Comparison of ENCODE assay signal across 8 cellular contexts in genomic region chr15:90557651-90558084, GRCh38. TPM values are rescaled to one million over a fixed set of nuclear protein-coding genes. Genes with fewer than 3 reads are reported as not detected.
DNase-seq lines count a peak whose midpoint lies in the region; ATAC-seq and TF ChIP-seq lines count a peak whose summit lies in the region.

No MANE protein-coding gene starts in this region.

- H3K9me3 ChIP-seq in lung (ENCODE audit: control insufficient read depth in 2 of 2, insufficient read depth in 1 of 2, low read length in 1 of 2) (no peaks in the 10 kb centered on the region), tibial nerve (no peaks in the 10 kb centered on the region)

- H3K27ac Mint-ChIP-seq in activated CD4-positive, alpha-beta memory T cell treated with anti-CD3 and anti-CD28 coated beads, Interleukin-2, amount 10 ng/mL, durations not matched to agents 7 days and 5 days: peak overlapping the region; percentile 22
- no peak overlapping the region for H3K27ac Mint-ChIP-seq in activated CD4-positive, alpha-beta memory T cell treated with anti-CD3 and anti-CD28 coated beads for 36 hours
- peak overlapping the region; percentile 89 for H3K27ac Mint-ChIP-seq in chondrocyte (ENCODE audit: unreplicated experiment)

- H3K36me3 ChIP-seq in lung (ENCODE audit: control insufficient read depth in 2 of 2, insufficient read depth in 2 of 2, low read length in 2 of 2): peaks cover 0 to 2% of the 10 kb centered on the region in 2 donors
- H3K36me3 ChIP-seq in tibial nerve: no peaks in the 10 kb centered on the region

- no peaks in the 10 kb centered on the region for H3K27me3 ChIP-seq in lung (ENCODE audit: control insufficient read depth, insufficient read depth)
- H3K27me3 ChIP-seq in tibial nerve: no peaks in the 10 kb centered on the region

- no peaks in the 10 kb centered on the region for H3K27me3 Mint-ChIP-seq in activated CD4-positive, alpha-beta memory T cell treated with anti-CD3 and anti-CD28 coated beads, Interleukin-2, amount 10 ng/mL, durations not matched to agents 7 days and 5 days
- H3K27me3 Mint-ChIP-seq in activated CD4-positive, alpha-beta memory T cell treated with anti-CD3 and anti-CD28 coated beads for 36 hours: no peaks in the 10 kb centered on the region
- no peaks in the 10 kb centered on the region for H3K27me3 Mint-ChIP-seq in chondrocyte (ENCODE audit: low read depth)

- POLR2A ChIA-PET in activated CD4-positive, alpha-beta memory T cell treated with anti-CD3 and anti-CD28 coated beads, Interleukin-2, amount 10 ng/mL, durations not matched to agents 7 days and 5 days (lab: Charles Lee): interaction anchor here (0.6 to 1.0 kb wide), 2 partner anchors 18 kb away, joined by 3 read pairs; no protein-coding TSS in a partner anchor
- POLR2A ChIA-PET in activated CD4-positive, alpha-beta memory T cell treated with anti-CD3 and anti-CD28 coated beads for 36 hours (lab: Charles Lee): interaction anchor here (1.2 kb wide), 1 partner anchor 17 kb away, joined by 3 read pairs; no protein-coding TSS in a partner anchor

- no peak overlapping the region for H3K4me3 Mint-ChIP-seq in activated CD4-positive, alpha-beta memory T cell treated with anti-CD3 and anti-CD28 coated beads, Interleukin-2, amount 10 ng/mL, durations not matched to agents 7 days and 5 days
- no peak overlapping the region for H3K4me3 Mint-ChIP-seq in activated CD4-positive, alpha-beta memory T cell treated with anti-CD3 and anti-CD28 coated beads for 36 hours
- H3K4me3 Mint-ChIP-seq in chondrocyte (ENCODE audit: unreplicated experiment): peak overlapping the region; percentile 2

- no peaks in the 10 kb centered on the region for H3K9me3 Mint-ChIP-seq in activated CD4-positive, alpha-beta memory T cell treated with anti-CD3 and anti-CD28 coated beads, Interleukin-2, amount 10 ng/mL, durations not matched to agents 7 days and 5 days
- no peaks in the 10 kb centered on the region for H3K9me3 Mint-ChIP-seq in activated CD4-positive, alpha-beta memory T cell treated with anti-CD3 and anti-CD28 coated beads for 36 hours
- peaks cover 5% of the 10 kb centered on the region for H3K9me3 Mint-ChIP-seq in chondrocyte (ENCODE audit: low read depth)

- peaks cover 8 to 42% of the 10 kb centered on the region in 2 donors for H3K4me1 ChIP-seq in lung (ENCODE audit: control insufficient read depth in 2 of 2, insufficient read depth in 2 of 2, low read length in 2 of 2)
- H3K4me1 ChIP-seq in tibial nerve: peaks cover 0 to 93% (median 73%) of the 10 kb centered on the region in 4 donors

- H3K4me1 Mint-ChIP-seq in activated CD4-positive, alpha-beta memory T cell treated with anti-CD3 and anti-CD28 coated beads, Interleukin-2, amount 10 ng/mL, durations not matched to agents 7 days and 5 days: peaks cover 64% of the 10 kb centered on the region
- peaks cover 63% of the 10 kb centered on the region for H3K4me1 Mint-ChIP-seq in activated CD4-positive, alpha-beta memory T cell treated with anti-CD3 and anti-CD28 coated beads for 36 hours (ENCODE audit: low read depth)
- H3K4me1 Mint-ChIP-seq in chondrocyte (ENCODE audit: low read depth): peaks cover 77% of the 10 kb centered on the region

- H3K4me3 ChIP-seq in lung (no peak overlapping the region), tibial nerve (no peak overlapping the region)

- DNase-seq in activated CD4-positive, alpha-beta memory T cell treated with anti-CD3 and anti-CD28 coated beads, Interleukin-2, amount 10 ng/mL, durations not matched to agents 7 days and 5 days: no peak
- DNase-seq in activated CD4-positive, alpha-beta memory T cell treated with anti-CD3 and anti-CD28 coated beads for 36 hours: no peak
- DNase-seq in chondrocyte (ENCODE audit: low spot score) (no peak), lung (ENCODE audit: low spot score) (peak; percentile 64), tibial nerve (ENCODE audit: low spot score in 2 of 2) (peak; percentile 84 to 93), HCEC 1CT (no peak), SW480 (ENCODE audit: low spot score) (no peak)
- no peak for DNase-seq in stimulated activated naive CD4-positive, alpha-beta T cell treated with Interleukin-2 at 50 U/mL for 16 hours (lab: John Stamatoyannopoulos, UW)

- peak in 1 of 2 donors; percentile 74 for TF ChIP-seq EP300 in tibial nerve (IDR thresholded peaks at IDR 0.05)

- intact Hi-C loops in activated CD4-positive, alpha-beta memory T cell treated with anti-CD3 and anti-CD28 coated beads for 36 hours (cut with micrococcal nuclease): no loop called here

- 29 to 43% methylated on average over 4 of the region's 4 CpGs for WGBS in lung, 2 donors
- 6 to 14% methylated on average over 4 of the region's 4 CpGs for WGBS in tibial nerve, 2 donors

- peak overlapping the region; percentile 62 to 82 for H3K27ac ChIP-seq in lung (ENCODE audit: low read depth in 1 of 2, low read length in 1 of 2)
- H3K27ac ChIP-seq in tibial nerve: peak overlapping the region; percentile 66 to 94 (median 80)

- peak; percentile 14 for ATAC-seq in lung (ENCODE audit: insufficient read depth, low FRiP score)

- CTCF ChIA-PET in activated CD4-positive, alpha-beta memory T cell treated with anti-CD3 and anti-CD28 coated beads, Interleukin-2, amount 10 ng/mL, durations not matched to agents 7 days and 5 days (lab: Charles Lee): no interaction called here
- CTCF ChIA-PET in activated CD4-positive, alpha-beta memory T cell treated with anti-CD3 and anti-CD28 coated beads for 36 hours (lab: Charles Lee): interaction anchor here (0.9 kb wide), 1 partner anchor 47 kb away, joined by 5 read pairs; no protein-coding TSS in a partner anchor

- H3K36me3 Mint-ChIP-seq in activated CD4-positive, alpha-beta memory T cell treated with anti-CD3 and anti-CD28 coated beads, Interleukin-2, amount 10 ng/mL, durations not matched to agents 7 days and 5 days (ENCODE audit: low read depth): peaks cover 68% of the 10 kb centered on the region
- H3K36me3 Mint-ChIP-seq in activated CD4-positive, alpha-beta memory T cell treated with anti-CD3 and anti-CD28 coated beads for 36 hours: peaks cover 19% of the 10 kb centered on the region
- no peaks in the 10 kb centered on the region for H3K36me3 Mint-ChIP-seq in chondrocyte (ENCODE audit: low read depth)

- TF ChIP-seq POLR2A in tibial nerve (IDR thresholded peaks at IDR 0.05): no peak

- TF ChIP-seq CTCF in chondrocyte (IDR thresholded peaks at IDR 0.05) (no peak), lung (IDR thresholded peaks at IDR 0.05; ENCODE audit: control extremely low read depth, extremely low read depth) (no peak), tibial nerve (IDR thresholded peaks at IDR 0.05) (no peak)

RNA-seq across cellular contexts. Expression of gene CRTC3, which starts 27.9 kb away (rescaled TPM):
- 10 to 100 TPM; 86.0 to 89.3 TPM for total RNA-seq in activated CD4-positive, alpha-beta memory T cell treated with anti-CD3 and anti-CD28 coated beads, Interleukin-2, amount 10 ng/mL, durations not matched to agents 7 days and 5 days
- 10 to 100 TPM; 34.7 to 37.8 TPM for total RNA-seq in activated CD4-positive, alpha-beta memory T cell treated with anti-CD3 and anti-CD28 coated beads for 36 hours
- total RNA-seq in chondrocyte (33.8 to 39.7 TPM (median 37.7 TPM) in 3 replicates), lung (10 to 100 TPM; 42.0 to 47.9 TPM), tibial nerve (10 to 100 TPM; 52.7 to 63.7 (median 60.6) TPM)
- 10 to 100 TPM; 12.0 to 14.3 TPM for polyA plus RNA-seq in lung

Comparison
In these comparisons a context has a peak if more than half of its experiments do, and no peak if none do; other contexts are left out.
1. DNase-seq: peak in lung (single experiment) and tibial nerve (2 of 2); none in activated CD4-positive, alpha-beta memory T cell treated with anti-CD3 and anti-CD28 coated beads, Interleukin-2, amount 10 ng/mL, durations not matched to agents 7 days and 5 days (single experiment), activated CD4-positive, alpha-beta memory T cell treated with anti-CD3 and anti-CD28 coated beads for 36 hours (single experiment), chondrocyte (single experiment), HCEC 1CT (single experiment), SW480 (single experiment) and stimulated activated naive CD4-positive, alpha-beta T cell treated with Interleukin-2 at 50 U/mL for 16 hours (single experiment).